Comparison of ENCODE assay signal across 1 cellular context in the genomic region with DNA sequence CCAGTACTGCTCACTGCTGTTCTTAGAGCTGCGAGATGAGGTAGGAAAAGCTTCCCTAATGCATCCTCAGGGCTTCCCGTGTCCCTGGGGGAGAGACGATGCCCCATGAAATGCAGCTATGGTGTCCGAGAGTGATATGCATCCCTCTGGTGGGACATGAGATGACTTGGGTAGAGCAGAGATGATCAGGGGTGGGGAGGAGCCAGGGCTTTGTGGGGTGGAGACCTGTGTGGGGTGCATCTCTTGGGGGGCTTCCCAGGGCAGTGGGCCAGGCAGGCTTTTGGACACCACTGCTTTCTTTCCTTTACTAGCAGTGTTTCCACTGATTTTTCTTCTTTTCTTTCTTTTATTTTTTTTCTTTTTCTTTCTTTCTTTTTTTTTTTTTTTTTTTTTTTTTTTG.
TF ChIP-seq lines count a peak whose summit lies in the region.

No MANE protein-coding gene starts in this region.

TF ChIP-seq in WTC11, 78 proteins besides CTCF, POLR2A, EP300 and RAD21 (continued from another document):
- TF ChIP-seq, protein P1, sequence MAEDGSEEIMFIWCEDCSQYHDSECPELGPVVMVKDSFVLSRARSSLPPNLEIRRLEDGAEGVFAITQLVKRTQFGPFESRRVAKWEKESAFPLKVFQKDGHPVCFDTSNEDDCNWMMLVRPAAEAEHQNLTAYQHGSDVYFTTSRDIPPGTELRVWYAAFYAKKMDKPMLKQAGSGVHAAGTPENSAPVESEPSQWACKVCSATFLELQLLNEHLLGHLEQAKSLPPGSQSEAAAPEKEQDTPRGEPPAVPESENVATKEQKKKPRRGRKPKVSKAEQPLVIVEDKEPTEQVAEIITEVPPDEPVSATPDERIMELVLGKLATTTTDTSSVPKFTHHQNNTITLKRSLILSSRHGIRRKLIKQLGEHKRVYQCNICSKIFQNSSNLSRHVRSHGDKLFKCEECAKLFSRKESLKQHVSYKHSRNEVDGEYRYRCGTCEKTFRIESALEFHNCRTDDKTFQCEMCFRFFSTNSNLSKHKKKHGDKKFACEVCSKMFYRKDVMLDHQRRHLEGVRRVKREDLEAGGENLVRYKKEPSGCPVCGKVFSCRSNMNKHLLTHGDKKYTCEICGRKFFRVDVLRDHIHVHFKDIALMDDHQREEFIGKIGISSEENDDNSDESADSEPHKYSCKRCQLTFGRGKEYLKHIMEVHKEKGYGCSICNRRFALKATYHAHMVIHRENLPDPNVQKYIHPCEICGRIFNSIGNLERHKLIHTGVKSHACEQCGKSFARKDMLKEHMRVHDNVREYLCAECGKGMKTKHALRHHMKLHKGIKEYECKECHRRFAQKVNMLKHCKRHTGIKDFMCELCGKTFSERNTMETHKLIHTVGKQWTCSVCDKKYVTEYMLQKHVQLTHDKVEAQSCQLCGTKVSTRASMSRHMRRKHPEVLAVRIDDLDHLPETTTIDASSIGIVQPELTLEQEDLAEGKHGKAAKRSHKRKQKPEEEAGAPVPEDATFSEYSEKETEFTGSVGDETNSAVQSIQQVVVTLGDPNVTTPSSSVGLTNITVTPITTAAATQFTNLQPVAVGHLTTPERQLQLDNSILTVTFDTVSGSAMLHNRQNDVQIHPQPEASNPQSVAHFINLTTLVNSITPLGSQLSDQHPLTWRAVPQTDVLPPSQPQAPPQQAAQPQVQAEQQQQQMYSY (CRISPR knock-in tag; IDR thresholded peaks at IDR 0.05): no peak
- TF ChIP-seq TP53 (CRISPR knock-in tag; IDR thresholded peaks at IDR 0.05): no peak
- TF ChIP-seq, protein P2, sequence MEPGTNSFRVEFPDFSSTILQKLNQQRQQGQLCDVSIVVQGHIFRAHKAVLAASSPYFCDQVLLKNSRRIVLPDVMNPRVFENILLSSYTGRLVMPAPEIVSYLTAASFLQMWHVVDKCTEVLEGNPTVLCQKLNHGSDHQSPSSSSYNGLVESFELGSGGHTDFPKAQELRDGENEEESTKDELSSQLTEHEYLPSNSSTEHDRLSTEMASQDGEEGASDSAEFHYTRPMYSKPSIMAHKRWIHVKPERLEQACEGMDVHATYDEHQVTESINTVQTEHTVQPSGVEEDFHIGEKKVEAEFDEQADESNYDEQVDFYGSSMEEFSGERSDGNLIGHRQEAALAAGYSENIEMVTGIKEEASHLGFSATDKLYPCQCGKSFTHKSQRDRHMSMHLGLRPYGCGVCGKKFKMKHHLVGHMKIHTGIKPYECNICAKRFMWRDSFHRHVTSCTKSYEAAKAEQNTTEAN (CRISPR knock-in tag; IDR thresholded peaks at IDR 0.05): no peak
- no peak for TF ChIP-seq NR1H2 (CRISPR knock-in tag; IDR thresholded peaks at IDR 0.05)
- TF ChIP-seq, protein P3, sequence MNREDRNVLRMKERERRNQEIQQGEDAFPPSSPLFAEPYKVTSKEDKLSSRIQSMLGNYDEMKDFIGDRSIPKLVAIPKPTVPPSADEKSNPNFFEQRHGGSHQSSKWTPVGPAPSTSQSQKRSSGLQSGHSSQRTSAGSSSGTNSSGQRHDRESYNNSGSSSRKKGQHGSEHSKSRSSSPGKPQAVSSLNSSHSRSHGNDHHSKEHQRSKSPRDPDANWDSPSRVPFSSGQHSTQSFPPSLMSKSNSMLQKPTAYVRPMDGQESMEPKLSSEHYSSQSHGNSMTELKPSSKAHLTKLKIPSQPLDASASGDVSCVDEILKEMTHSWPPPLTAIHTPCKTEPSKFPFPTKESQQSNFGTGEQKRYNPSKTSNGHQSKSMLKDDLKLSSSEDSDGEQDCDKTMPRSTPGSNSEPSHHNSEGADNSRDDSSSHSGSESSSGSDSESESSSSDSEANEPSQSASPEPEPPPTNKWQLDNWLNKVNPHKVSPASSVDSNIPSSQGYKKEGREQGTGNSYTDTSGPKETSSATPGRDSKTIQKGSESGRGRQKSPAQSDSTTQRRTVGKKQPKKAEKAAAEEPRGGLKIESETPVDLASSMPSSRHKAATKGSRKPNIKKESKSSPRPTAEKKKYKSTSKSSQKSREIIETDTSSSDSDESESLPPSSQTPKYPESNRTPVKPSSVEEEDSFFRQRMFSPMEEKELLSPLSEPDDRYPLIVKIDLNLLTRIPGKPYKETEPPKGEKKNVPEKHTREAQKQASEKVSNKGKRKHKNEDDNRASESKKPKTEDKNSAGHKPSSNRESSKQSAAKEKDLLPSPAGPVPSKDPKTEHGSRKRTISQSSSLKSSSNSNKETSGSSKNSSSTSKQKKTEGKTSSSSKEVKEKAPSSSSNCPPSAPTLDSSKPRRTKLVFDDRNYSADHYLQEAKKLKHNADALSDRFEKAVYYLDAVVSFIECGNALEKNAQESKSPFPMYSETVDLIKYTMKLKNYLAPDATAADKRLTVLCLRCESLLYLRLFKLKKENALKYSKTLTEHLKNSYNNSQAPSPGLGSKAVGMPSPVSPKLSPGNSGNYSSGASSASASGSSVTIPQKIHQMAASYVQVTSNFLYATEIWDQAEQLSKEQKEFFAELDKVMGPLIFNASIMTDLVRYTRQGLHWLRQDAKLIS (CRISPR knock-in tag; IDR thresholded peaks at IDR 0.05; ENCODE audit: borderline replicate concordance): no peak
- TF ChIP-seq SP1 (CRISPR knock-in tag; conservative IDR thresholded peaks at IDR 0.05): no peak
